1 cellular context compared by ENCODE assay signal in genomic region chr11:68121067-68121899, GRCh38.
TF ChIP-seq lines count a peak whose summit lies in the region.

Gene CHKA (minus strand): TSS chr11:68121388. CDS start chr11:68121177, 211 bp downstream.

TF ChIP-seq in HepG2, 621 proteins besides CTCF, POLR2A, EP300 and RAD21 (continued from another document and continues in another):
- TF ChIP-seq, protein P1, sequence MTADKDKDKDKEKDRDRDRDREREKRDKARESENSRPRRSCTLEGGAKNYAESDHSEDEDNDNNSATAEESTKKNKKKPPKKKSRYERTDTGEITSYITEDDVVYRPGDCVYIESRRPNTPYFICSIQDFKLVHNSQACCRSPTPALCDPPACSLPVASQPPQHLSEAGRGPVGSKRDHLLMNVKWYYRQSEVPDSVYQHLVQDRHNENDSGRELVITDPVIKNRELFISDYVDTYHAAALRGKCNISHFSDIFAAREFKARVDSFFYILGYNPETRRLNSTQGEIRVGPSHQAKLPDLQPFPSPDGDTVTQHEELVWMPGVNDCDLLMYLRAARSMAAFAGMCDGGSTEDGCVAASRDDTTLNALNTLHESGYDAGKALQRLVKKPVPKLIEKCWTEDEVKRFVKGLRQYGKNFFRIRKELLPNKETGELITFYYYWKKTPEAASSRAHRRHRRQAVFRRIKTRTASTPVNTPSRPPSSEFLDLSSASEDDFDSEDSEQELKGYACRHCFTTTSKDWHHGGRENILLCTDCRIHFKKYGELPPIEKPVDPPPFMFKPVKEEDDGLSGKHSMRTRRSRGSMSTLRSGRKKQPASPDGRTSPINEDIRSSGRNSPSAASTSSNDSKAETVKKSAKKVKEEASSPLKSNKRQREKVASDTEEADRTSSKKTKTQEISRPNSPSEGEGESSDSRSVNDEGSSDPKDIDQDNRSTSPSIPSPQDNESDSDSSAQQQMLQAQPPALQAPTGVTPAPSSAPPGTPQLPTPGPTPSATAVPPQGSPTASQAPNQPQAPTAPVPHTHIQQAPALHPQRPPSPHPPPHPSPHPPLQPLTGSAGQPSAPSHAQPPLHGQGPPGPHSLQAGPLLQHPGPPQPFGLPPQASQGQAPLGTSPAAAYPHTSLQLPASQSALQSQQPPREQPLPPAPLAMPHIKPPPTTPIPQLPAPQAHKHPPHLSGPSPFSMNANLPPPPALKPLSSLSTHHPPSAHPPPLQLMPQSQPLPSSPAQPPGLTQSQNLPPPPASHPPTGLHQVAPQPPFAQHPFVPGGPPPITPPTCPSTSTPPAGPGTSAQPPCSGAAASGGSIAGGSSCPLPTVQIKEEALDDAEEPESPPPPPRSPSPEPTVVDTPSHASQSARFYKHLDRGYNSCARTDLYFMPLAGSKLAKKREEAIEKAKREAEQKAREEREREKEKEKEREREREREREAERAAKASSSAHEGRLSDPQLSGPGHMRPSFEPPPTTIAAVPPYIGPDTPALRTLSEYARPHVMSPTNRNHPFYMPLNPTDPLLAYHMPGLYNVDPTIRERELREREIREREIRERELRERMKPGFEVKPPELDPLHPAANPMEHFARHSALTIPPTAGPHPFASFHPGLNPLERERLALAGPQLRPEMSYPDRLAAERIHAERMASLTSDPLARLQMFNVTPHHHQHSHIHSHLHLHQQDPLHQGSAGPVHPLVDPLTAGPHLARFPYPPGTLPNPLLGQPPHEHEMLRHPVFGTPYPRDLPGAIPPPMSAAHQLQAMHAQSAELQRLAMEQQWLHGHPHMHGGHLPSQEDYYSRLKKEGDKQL (CRISPR knock-in tag; IDR thresholded peaks at IDR 0.05; ENCODE audit: low read depth) = no peak; the same call in 1 of the 2 replicates
- TF ChIP-seq GMEB2 (CRISPR knock-in tag; IDR thresholded peaks at IDR 0.05; ENCODE audit: low read depth) (no peak; the same call in 1 of the 2 replicates), ZNF724P (CRISPR knock-in tag; IDR thresholded peaks at IDR 0.05; ENCODE audit: borderline replicate concordance) (peak; percentile 62; the same call in 1 of the 2 replicates), ZBTB2 (CRISPR knock-in tag; IDR thresholded peaks at IDR 0.05; ENCODE audit: low read depth) (0 out of 2 replicates have a peak, but pooled peaks have one; percentile 60), MIER3 (CRISPR knock-in tag; IDR thresholded peaks at IDR 0.05; ENCODE audit: borderline replicate concordance) (no peak), RAD51 (IDR thresholded peaks at IDR 0.05; ENCODE audit: borderline replicate concordance) (no peak), NR2F2 (IDR thresholded peaks at IDR 0.05; ENCODE audit: borderline replicate concordance, low read depth) (no peak), ZNF788 (CRISPR knock-in tag; IDR thresholded peaks at IDR 0.05; ENCODE audit: borderline replicate concordance) (no peak; the same call in 1 of the 2 replicates), ZNF564 (CRISPR knock-in tag; IDR thresholded peaks at IDR 0.05) (no peak), ZFP36L1 (CRISPR knock-in tag; IDR thresholded peaks at IDR 0.05) (no peak), GPN1 (CRISPR knock-in tag; IDR thresholded peaks at IDR 0.05; ENCODE audit: borderline replicate concordance) (no peak), NR3C1 (CRISPR knock-in tag; IDR thresholded peaks at IDR 0.05) (no peak), SAP130 (CRISPR knock-in tag; IDR thresholded peaks at IDR 0.05; ENCODE audit: low read depth) (peak; percentile 85), ZNF776 (CRISPR knock-in tag; IDR thresholded peaks at IDR 0.05) (peak; percentile 43; the same call in 1 of the 2 replicates), ZNF414 (CRISPR knock-in tag; IDR thresholded peaks at IDR 0.05) (no peak), EED (CRISPR knock-in tag; IDR thresholded peaks at IDR 0.05) (peak; percentile 81; the same call in 1 of the 2 replicates), MZF1 (CRISPR knock-in tag; IDR thresholded peaks at IDR 0.05; ENCODE audit: borderline replicate concordance) (no peak), ZNF577 (CRISPR knock-in tag; IDR thresholded peaks at IDR 0.05; ENCODE audit: borderline replicate concordance, low read depth) (no peak), CEBPB (IDR thresholded peaks at IDR 0.05; ENCODE audit: borderline replicate concordance, low read depth, low read length) (peak; percentile 33; the same call in 1 of the 2 replicates), GABPB1 (CRISPR knock-in tag; IDR thresholded peaks at IDR 0.05) (peak; percentile 73; the same call in 1 of the 2 replicates), FLYWCH1 (CRISPR knock-in tag; IDR thresholded peaks at IDR 0.05) (no peak), ZNF83 (CRISPR knock-in tag; IDR thresholded peaks at IDR 0.05; ENCODE audit: borderline replicate concordance) (no peak; the same call in 1 of the 2 replicates), KAT2B (IDR thresholded peaks at IDR 0.05; ENCODE audit: borderline replicate concordance, low read depth, low read length) (no peak), IKZF1 (IDR thresholded peaks at IDR 0.05) (no peak), ETV5 (CRISPR knock-in tag; IDR thresholded peaks at IDR 0.05; ENCODE audit: borderline replicate concordance) (no peak), NPAS2 (CRISPR knock-in tag; IDR thresholded peaks at IDR 0.05; ENCODE audit: borderline replicate concordance) (no peak; the same call in 1 of the 2 replicates), SATB2 (CRISPR knock-in tag; IDR thresholded peaks at IDR 0.05) (0 out of 2 replicates have a peak, but pooled peaks have one; percentile 2), ZNF883 (CRISPR knock-in tag; IDR thresholded peaks at IDR 0.05; ENCODE audit: not compliant biosample characterization) (no peak), HDAC6 (IDR thresholded peaks at IDR 0.05; ENCODE audit: low read depth, low read length) (no peak), RXRA (CRISPR knock-in tag; IDR thresholded peaks at IDR 0.05) (no peak), ZNF296 (CRISPR knock-in tag; conservative IDR thresholded peaks at IDR 0.05) (no peak), MXD1 (CRISPR knock-in tag; IDR thresholded peaks at IDR 0.05) (peak; percentile 69; the same call in 1 of the 2 replicates), BRD4 (CRISPR knock-in tag; IDR thresholded peaks at IDR 0.05) (peak; percentile 35; the same call in 1 of the 2 replicates), CREB1 (IDR thresholded peaks at IDR 0.05) (peak; percentile 82; the same call in 1 of the 2 replicates), CREB1 (CRISPR knock-in tag; IDR thresholded peaks at IDR 0.05) (no peak), SMC3 (IDR thresholded peaks at IDR 0.05; ENCODE audit: low read length) (no peak), ZNF556 (CRISPR knock-in tag; IDR thresholded peaks at IDR 0.05; ENCODE audit: borderline replicate concordance) (no peak), ZFX (CRISPR knock-in tag; IDR thresholded peaks at IDR 0.05; ENCODE audit: low read depth) (no peak)
- TF ChIP-seq, protein P2, sequence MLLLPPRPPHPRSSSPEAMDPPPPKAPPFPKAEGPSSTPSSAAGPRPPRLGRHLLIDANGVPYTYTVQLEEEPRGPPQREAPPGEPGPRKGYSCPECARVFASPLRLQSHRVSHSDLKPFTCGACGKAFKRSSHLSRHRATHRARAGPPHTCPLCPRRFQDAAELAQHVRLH (CRISPR knock-in tag; IDR thresholded peaks at IDR 0.05; ENCODE audit: borderline replicate concordance, low read depth) = no peak; the same call in 1 of the 2 replicates
- TF ChIP-seq, protein P3, sequence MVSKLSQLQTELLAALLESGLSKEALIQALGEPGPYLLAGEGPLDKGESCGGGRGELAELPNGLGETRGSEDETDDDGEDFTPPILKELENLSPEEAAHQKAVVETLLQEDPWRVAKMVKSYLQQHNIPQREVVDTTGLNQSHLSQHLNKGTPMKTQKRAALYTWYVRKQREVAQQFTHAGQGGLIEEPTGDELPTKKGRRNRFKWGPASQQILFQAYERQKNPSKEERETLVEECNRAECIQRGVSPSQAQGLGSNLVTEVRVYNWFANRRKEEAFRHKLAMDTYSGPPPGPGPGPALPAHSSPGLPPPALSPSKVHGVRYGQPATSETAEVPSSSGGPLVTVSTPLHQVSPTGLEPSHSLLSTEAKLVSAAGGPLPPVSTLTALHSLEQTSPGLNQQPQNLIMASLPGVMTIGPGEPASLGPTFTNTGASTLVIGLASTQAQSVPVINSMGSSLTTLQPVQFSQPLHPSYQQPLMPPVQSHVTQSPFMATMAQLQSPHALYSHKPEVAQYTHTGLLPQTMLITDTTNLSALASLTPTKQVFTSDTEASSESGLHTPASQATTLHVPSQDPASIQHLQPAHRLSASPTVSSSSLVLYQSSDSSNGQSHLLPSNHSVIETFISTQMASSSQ (IDR thresholded peaks at IDR 0.05; ENCODE audit: low read depth) = no peak
- TF ChIP-seq, protein P3 (CRISPR knock-in tag; IDR thresholded peaks at IDR 0.05; ENCODE audit: borderline replicate concordance) = peak; percentile 32; the same call in 1 of the 2 replicates
